ENCODE assay signal across 9 cellular contexts in genomic region chrX:31038585-31039326, GRCh38. TPM values are rescaled to one million over a fixed set of nuclear protein-coding genes. Genes with fewer than 3 reads are reported as not detected.
DNase-seq lines count a peak whose midpoint lies in the region; ATAC-seq, FAIRE-seq and TF ChIP-seq lines count a peak whose summit lies in the region.
"Had no signal": no experiment of that assay in that cellular context is flagged by ENCODE, and none has a peak within 500 bp of the region (broad histone marks: within the 10 kb centered on the region; RNA-seq: fewer than 3 reads in every experiment).

No MANE protein-coding gene starts in this region.

- in situ Hi-C loops in mammary epithelial cell (cut with MboI; ENCODE audit: low sequenced_read_pairs in 2 of 2) (loop anchor here in 1 of 2 donors (5.0 kb wide), 1 partner anchor 619 kb away; no protein-coding TSS in a partner anchor), HepG2 (cut with HindIII; ENCODE audit: extremely low pct_ligation_motif_present, low pct_unique_long_range_greater_than_20kb) (loop anchor here (5.0 to 10.0 kb wide), 2 partner anchors 256 to 619 kb away; no protein-coding TSS in a partner anchor)

- no peaks in the 10 kb centered on the region for H4K20me1 ChIP-seq in mammary epithelial cell (ENCODE audit: insufficient read depth, low read length)
- no peaks in the 10 kb centered on the region for H4K20me1 ChIP-seq in HepG2 (ENCODE audit: insufficient read depth, low read length)

- H3K9me3 ChIP-seq in A549 (no peaks in the 10 kb centered on the region), mammary epithelial cell (replicated peaks; ENCODE audit: insufficient read depth, low read length) (no peaks in the 10 kb centered on the region), HepG2 (ENCODE audit: low read length) (no peaks in the 10 kb centered on the region)

- TF ChIP-seq RAD21 in A549 (conservative IDR thresholded peaks at IDR 0.05 in 1 of 2, IDR thresholded peaks at IDR 0.05 in 1 of 2) (peak; percentile 35 to 47; a peak in 4 of 5 replicates), HepG2 (CRISPR knock-in tag; IDR thresholded peaks at IDR 0.05) (0 out of 2 replicates have a peak, but pooled peaks have one; percentile 18)

- H3K4me2 ChIP-seq in A549 (no peak overlapping the region), mammary epithelial cell (ENCODE audit: insufficient read depth, low read depth, low read length) (no peak overlapping the region), HepG2 (ENCODE audit: low read depth, low read length) (no peak overlapping the region)

- no peak overlapping the region for H3K27ac Mint-ChIP-seq in stimulated activated effector memory CD8-positive, alpha-beta T cell treated with anti-CD3 and anti-CD28 coated beads, Interleukin-12 subunit alpha, Interleukin-12 subunit beta, amount 100 ng/mL, for 72 hours
- H3K27ac Mint-ChIP-seq: IgD-negative memory B cell had no signal

- WGBS in A549 (ENCODE audit: missing lambda C conversion rate) = 2% methylated on average over 6 of the region's 6 CpGs
- 18% methylated on average over 6 of the region's 6 CpGs for WGBS in mammary epithelial cell (ENCODE audit: low coverage, missing lambda C conversion rate)
- WGBS in HepG2 (ENCODE audit: low lambda C conversion rate) = 3% methylated on average over 5 of the region's 6 CpGs

- DNase-seq in A549 (ENCODE audit: low read depth in 1 of 2, low spot score in 1 of 2) = peak; percentile 3 to 6
- peak; percentile 40 for DNase-seq in ELR (ENCODE audit: low read depth)
- peak; percentile 42 for DNase-seq in HEK293T (ENCODE audit: extremely low spot score)
- peak; percentile 55 for DNase-seq in NCI-H345 (lab: John Stamatoyannopoulos, UW)
- DNase-seq in mammary epithelial cell = peak; percentile 6
- peak; percentile 16 for DNase-seq in HepG2 (ENCODE audit: low spot score)
- DNase-seq in stimulated activated effector memory CD8-positive, alpha-beta T cell treated with anti-CD3 and anti-CD28 coated beads, Interleukin-12 subunit alpha, Interleukin-12 subunit beta, amount 100 ng/mL, for 72 hours (ENCODE audit: low spot score in 2 of 2) = no peak
- DNase-seq in NCI-H146 treated with DMSO at 0.1 percent for 48 hours (lab: John Stamatoyannopoulos, UW; ENCODE audit: unreplicated experiment) = no peak

- H3K27ac ChIP-seq in A549 (no peak overlapping the region), mammary epithelial cell (ENCODE audit: insufficient read depth, low read depth, low read length) (no peak overlapping the region), HepG2 (ENCODE audit: extremely low read length, insufficient read depth, low read length) (no peak overlapping the region)

- peak; percentile 35; the same call in 2 of the 3 replicates for TF ChIP-seq CTCF in A549 (IDR thresholded peaks at IDR 0.05)
- peak; percentile 76 to 88 for TF ChIP-seq CTCF in mammary epithelial cell (conservative IDR thresholded peaks at IDR 0.05 in 1 of 2, IDR thresholded peaks at IDR 0.05 in 1 of 2; ENCODE audit: extremely low read depth in 1 of 2, insufficient read depth in 1 of 2, low read depth in 1 of 2, low read length in 2 of 2)
- TF ChIP-seq CTCF in HepG2 (CRISPR knock-in tag; IDR thresholded peaks at IDR 0.05) = peak; percentile 74

- H3K27me3 ChIP-seq in mammary epithelial cell (ENCODE audit: insufficient read depth, low read length) (no peaks in the 10 kb centered on the region), HepG2 (ENCODE audit: control insufficient read depth in 1 of 2, insufficient read depth in 2 of 2, low read length in 2 of 2) (no peaks in the 10 kb centered on the region)

- intact Hi-C loops in mammary epithelial cell (cut with micrococcal nuclease) = loop anchor here (1.0 to 10.0 kb wide), 6 partner anchors 174 to 1076 kb away; no protein-coding TSS in a partner anchor
- intact Hi-C loops in HepG2 (cut with micrococcal nuclease; ENCODE audit: unreplicated experiment) = loop anchor here (1.0 to 5.0 kb wide), 3 partner anchors 176 to 620 kb away; no protein-coding TSS in a partner anchor

- H3K36me3 Mint-ChIP-seq in stimulated activated effector memory CD8-positive, alpha-beta T cell treated with anti-CD3 and anti-CD28 coated beads, Interleukin-12 subunit alpha, Interleukin-12 subunit beta, amount 100 ng/mL, for 72 hours = no peaks in the 10 kb centered on the region
- H3K36me3 Mint-ChIP-seq: IgD-negative memory B cell had no signal

- BruUV-seq in mammary epithelial cell (replicated peaks; lab: Mats Ljungman, UMichigan) = no TSS peak
- no TSS peak for BruUV-seq in HepG2 (replicated peaks; lab: Mats Ljungman, UMichigan)

- no peak overlapping the region for H3K4me3 Mint-ChIP-seq in stimulated activated effector memory CD8-positive, alpha-beta T cell treated with anti-CD3 and anti-CD28 coated beads, Interleukin-12 subunit alpha, Interleukin-12 subunit beta, amount 100 ng/mL, for 72 hours
- H3K4me3 Mint-ChIP-seq: IgD-negative memory B cell had no signal

- H3K4me3 ChIP-seq in A549 (no peak overlapping the region), mammary epithelial cell (replicated peaks in 1 of 3; ENCODE audit: insufficient read depth in 1 of 3, low read depth in 2 of 3, low read length in 3 of 3) (no peak overlapping the region), HepG2 (replicated peaks in 1 of 3; ENCODE audit: insufficient read depth in 1 of 3, low read depth in 2 of 3, low read length in 3 of 3) (no peak overlapping the region)

- H2AFZ ChIP-seq in mammary epithelial cell (ENCODE audit: low read depth, low read length) (no peak overlapping the region), HepG2 (ENCODE audit: low read length) (no peak overlapping the region)

- CTCF ChIA-PET in A549 (lab: Yijun Ruan, JAX) = interaction anchor here (0.7 to 3.7 kb wide), 9 partner anchors 9 to 618 kb away, joined by 3 to 29 read pairs (median 4); no protein-coding TSS in a partner anchor
- CTCF ChIA-PET in HEK293T (lab: Yijun Ruan, JAX) = interaction anchor here (0.6 to 4.6 kb wide), 12 partner anchors 14 to 619 kb away, joined by 3 to 18 read pairs (median 3); no protein-coding TSS in a partner anchor
- CTCF ChIA-PET in mammary epithelial cell (lab: Charles Lee; ENCODE audit: low non-redundant PET) = no interaction called here
- CTCF ChIA-PET in HepG2 (lab: Yijun Ruan, JAX; ENCODE audit: low intra/inter-chr PET ratio, low total read pairs) = interaction anchor here (0.8 to 1.6 kb wide), 3 partner anchors 255 to 619 kb away, joined by 3 to 6 read pairs (median 5); no protein-coding TSS in a partner anchor

- dilution Hi-C loops in mammary epithelial cell (cut with HindIII; ENCODE audit: low sequenced_read_pairs) = no loop called here

- no peaks in the 10 kb centered on the region for H3K9me3 Mint-ChIP-seq in stimulated activated effector memory CD8-positive, alpha-beta T cell treated with anti-CD3 and anti-CD28 coated beads, Interleukin-12 subunit alpha, Interleukin-12 subunit beta, amount 100 ng/mL, for 72 hours

- ATAC-seq in A549 (peak in 1 of 2 experiments; percentile 69; a peak in 3 of 6 replicates), HepG2 (peak; percentile 78)
- no peak for ATAC-seq in stimulated activated effector memory CD8-positive, alpha-beta T cell treated with anti-CD3 and anti-CD28 coated beads, Interleukin-12 subunit alpha, Interleukin-12 subunit beta, amount 100 ng/mL, for 72 hours

- H3K79me2 ChIP-seq in mammary epithelial cell (ENCODE audit: insufficient read depth, low read length) (no peaks in the 10 kb centered on the region), HepG2 (ENCODE audit: insufficient read depth, low read length) (no peaks in the 10 kb centered on the region)

- POLR2A ChIA-PET in A549 (lab: Yijun Ruan, JAX) = no interaction called here
- POLR2A ChIA-PET in HEK293T (lab: Yijun Ruan, JAX) = no interaction called here
- POLR2A ChIA-PET in HepG2 (lab: Yijun Ruan, JAX) = no interaction called here

- peak; percentile 86 for FAIRE-seq in A549 (lab: Jason Lieb, UNC)
- peak; percentile 95 for FAIRE-seq in HepG2 (lab: Jason Lieb, UNC)

- H3K9ac ChIP-seq in mammary epithelial cell (ENCODE audit: insufficient read depth, low read length) = no peak overlapping the region
- H3K9ac ChIP-seq in HepG2 (ENCODE audit: insufficient read depth, low read depth, low read length) = no peak overlapping the region

- TF ChIP-seq POLR2A in A549 (IDR thresholded peaks at IDR 0.05; ENCODE audit: low read length) (no peak), HepG2 (IDR thresholded peaks at IDR 0.05; ENCODE audit: insufficient read depth in 1 of 2, low read depth in 2 of 2, low read length in 2 of 2) (no peak)

- H3K36me3 ChIP-seq in mammary epithelial cell (ENCODE audit: insufficient read depth, low read length) = no peaks in the 10 kb centered on the region
- no peaks in the 10 kb centered on the region for H3K36me3 ChIP-seq in HepG2 (replicated peaks in 1 of 2; ENCODE audit: control insufficient read depth in 1 of 2, insufficient read depth in 2 of 2, low read length in 2 of 2)

- H3K4me1 ChIP-seq in A549 = no peaks in the 10 kb centered on the region
- H3K4me1 ChIP-seq in mammary epithelial cell (ENCODE audit: insufficient read depth, low read length) = no peaks in the 10 kb centered on the region
- no peaks in the 10 kb centered on the region for H3K4me1 ChIP-seq in HepG2 (ENCODE audit: insufficient read depth, low read length)

- no peak for TF ChIP-seq EP300 in A549 (IDR thresholded peaks at IDR 0.05)
- TF ChIP-seq EP300 in HepG2 (IDR thresholded peaks at IDR 0.05; ENCODE audit: low read depth in 2 of 2, low read length in 2 of 2) = no peak
- TF ChIP-seq EP300 in HepG2 (CRISPR knock-in tag; IDR thresholded peaks at IDR 0.05; ENCODE audit: borderline replicate concordance) = no peak

- no peaks in the 10 kb centered on the region for H3K4me1 Mint-ChIP-seq in stimulated activated effector memory CD8-positive, alpha-beta T cell treated with anti-CD3 and anti-CD28 coated beads, Interleukin-12 subunit alpha, Interleukin-12 subunit beta, amount 100 ng/mL, for 72 hours
- H3K4me1 Mint-ChIP-seq: IgD-negative memory B cell had no signal

RNA-seq across cellular contexts. Expression of gene FTHL17, which starts 33.1 kb away (rescaled TPM):
- not detected in 2 replicates for polyA plus RNA-seq in A549 (2011; rRNA removed)
- not detected in 2 replicates for polyA plus RNA-seq in A549 (2012; cell fraction: cytosol; rRNA removed)
- not detected in 2 replicates for polyA plus RNA-seq in A549 (2012; cell fraction: nucleus; rRNA removed)
- not detected in 3 replicates for polyA plus RNA-seq in A549 (2017; fragmentation: RNase III; extraction: RNeasy Plus Mini Kit Qiagen cat#74134 plus additional on column Dnase treatment)
- polyA minus RNA-seq in A549 (2011; rRNA and poly(A)+ RNA removed) = not detected in 2 replicates
- not detected for total RNA-seq in mammary epithelial cell
- polyA plus RNA-seq in mammary epithelial cell = not detected
- not detected for polyA minus RNA-seq in mammary epithelial cell
- total RNA-seq in HepG2 (2016; rRNA removed; fragmentation: Illumina TruSeq; extraction: Trizol) = not detected in 2 replicates
- not detected in 2 replicates for total RNA-seq in HepG2 (2016; cell fraction: cytosol; rRNA removed; fragmentation: Illumina TruSeq; extraction: Trizol; ENCODE audit: low read depth)
- not detected in 2 replicates for total RNA-seq in HepG2 (2016; cell fraction: insoluble cytoplasmic fraction; rRNA removed; fragmentation: Illumina TruSeq; extraction: Trizol)
- not detected in 2 replicates for total RNA-seq in HepG2 (2016; cell fraction: membrane; rRNA removed; fragmentation: Illumina TruSeq; extraction: Trizol)
- total RNA-seq in HepG2 (2016; cell fraction: nucleus; rRNA removed; fragmentation: Illumina TruSeq; extraction: Trizol) = not detected in 2 replicates
- polyA plus RNA-seq in HepG2 (2011; rRNA removed) = not detected in 2 replicates
- polyA plus RNA-seq in HepG2 (2011; cell fraction: cytosol; rRNA removed) = not detected in 2 replicates
- polyA plus RNA-seq in HepG2 (2011; cell fraction: nucleus; rRNA removed) = not detected in 2 replicates
- polyA plus RNA-seq in HepG2 (2012) = not detected in 2 replicates
- polyA plus RNA-seq in HepG2 (2016; cell fraction: cytosol; fragmentation: Illumina TruSeq; extraction: Trizol; ENCODE audit: low read depth) = not detected in 2 replicates
- not detected in 2 replicates for polyA plus RNA-seq in HepG2 (2016; cell fraction: insoluble cytoplasmic fraction; fragmentation: Illumina TruSeq; extraction: Trizol; ENCODE audit: low read depth)
- polyA plus RNA-seq in HepG2 (2016; cell fraction: membrane; fragmentation: Illumina TruSeq; extraction: Trizol; ENCODE audit: low read depth) = not detected in 2 replicates
- not detected in 2 replicates for polyA plus RNA-seq in HepG2 (2016; cell fraction: nucleus; fragmentation: Illumina TruSeq; extraction: Trizol; ENCODE audit: insufficient read depth, low read depth)
- not detected in 2 replicates for polyA minus RNA-seq in HepG2 (2011; rRNA and poly(A)+ RNA removed; ENCODE audit: low replicate concordance)
- polyA minus RNA-seq in HepG2 (2011; cell fraction: cytosol; rRNA and poly(A)+ RNA removed) = not detected in 2 replicates
- not detected in 2 replicates for polyA minus RNA-seq in HepG2 (2011; cell fraction: nucleus; rRNA and poly(A)+ RNA removed)
- polyA plus RNA-seq: IgD-negative memory B cell had no signal

Comparison
In these comparisons a context has a peak if more than half of its experiments do, and no peak if none do; other contexts are left out.
1. DNase-seq: peak in A549 (2 of 2), ELR (single experiment), HEK293T (single experiment), NCI-H345 (single experiment), mammary epithelial cell (single experiment) and HepG2 (single experiment); none in stimulated activated effector memory CD8-positive, alpha-beta T cell treated with anti-CD3 and anti-CD28 coated beads, Interleukin-12 subunit alpha, Interleukin-12 subunit beta, amount 100 ng/mL, for 72 hours (0 of 2) and NCI-H146 treated with DMSO at 0.1 percent for 48 hours (single experiment).
2. Of the 38 proteins assayed by ChIP-seq in both HepG2 and A549: peak only in HepG2: none; only in A549: none; in both: CTCF, MAFK, RAD21 and SMC3; in neither: 34.
3. Peak in every context shown above with its lines, with median percentiles within 50 percentile points of each other: CTCF ChIP-seq.